In the genomic region with DNA sequence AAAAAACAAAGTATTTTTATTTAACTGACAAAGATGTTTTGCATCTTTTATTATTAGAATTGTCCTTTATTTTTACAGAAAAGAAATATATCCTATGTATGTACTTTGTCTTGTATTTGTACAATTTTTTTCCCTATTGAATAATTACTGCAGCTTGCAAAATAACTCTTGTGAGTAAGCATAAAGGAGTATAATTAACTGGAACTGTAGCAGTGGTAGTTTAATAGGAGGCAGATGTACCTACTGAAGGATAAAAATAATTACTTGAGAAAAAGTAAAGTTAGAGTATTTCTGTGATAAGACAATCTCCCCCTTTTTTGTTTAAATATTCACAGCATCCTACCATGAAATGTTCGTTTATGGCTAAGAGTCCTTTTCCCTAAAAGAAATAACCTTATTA, we compare ENCODE assay signal across 20 cellular contexts. TPM values are rescaled to one million over a fixed set of nuclear protein-coding genes. Genes with fewer than 3 reads are reported as not detected.
DNase-seq lines count a peak whose midpoint lies in the region; ATAC-seq, FAIRE-seq and TF ChIP-seq lines count a peak whose summit lies in the region.
"Had no signal": no experiment of that assay in that cellular context is flagged by ENCODE, and none has a peak within 500 bp of the region (broad histone marks: within the 10 kb centered on the region; RNA-seq: fewer than 3 reads in every experiment).

No MANE protein-coding gene starts in this region.

- POLR2A ChIA-PET in K562 (lab: Yijun Ruan, JAX) = no interaction called here

- FAIRE-seq in G401.6 (lab: Jason Lieb, UNC) = peak; percentile 79
- FAIRE-seq in K562 (lab: Jason Lieb, UNC) = no peak
- peak; percentile 85 for FAIRE-seq in islet of Langerhans (lab: Jason Lieb, UNC)
- FAIRE-seq: GM12891, H54, HTR-8/SVneo had no signal

- H3K4me2 ChIP-seq in K562 (ENCODE audit: insufficient read depth, low read length) = no peak overlapping the region
- H3K4me2 ChIP-seq: SK-N-SH had no signal

- no peak overlapping the region for H3K9ac ChIP-seq in K562 (ENCODE audit: insufficient read depth in 1 of 2, low read depth in 2 of 2, low read length in 2 of 2)
- H3K9ac ChIP-seq: SK-N-SH had no signal

- BruUV-seq in K562 (replicated peaks; lab: Mats Ljungman, UMichigan) = no TSS peak

- WGBS in K562 (ENCODE audit: insufficient coverage, low coverage, missing lambda C conversion rate) = 50% methylated on average over 1 of the region's 1 CpG
- 87% methylated on average over 1 of the region's 1 CpG; no CpG with 5 or more reads in 1 of the 2 donors for WGBS in transverse colon (ENCODE audit: low coverage in 1 of 2), 2 donors

- H3K9me3 ChIP-seq in K562 (replicated peaks; ENCODE audit: control insufficient read depth, insufficient read depth, low read depth, low read length) = no peaks in the 10 kb centered on the region
- no peaks in the 10 kb centered on the region for H3K9me3 ChIP-seq in transverse colon
- H3K9me3 ChIP-seq: SK-N-SH had no signal

- H3K36me3 ChIP-seq in K562 (ENCODE audit: control insufficient read depth, insufficient read depth, low read length) (no peaks in the 10 kb centered on the region), transverse colon (no peaks in the 10 kb centered on the region)

- no peaks in the 10 kb centered on the region for H3K27me3 ChIP-seq in K562 (ENCODE audit: control insufficient read depth in 2 of 2, insufficient read depth in 2 of 2, low read length in 2 of 2)
- no peaks in the 10 kb centered on the region for H3K27me3 ChIP-seq in transverse colon

- no peak overlapping the region for H3K4me3 ChIP-seq in K562
- no peak overlapping the region for H3K4me3 ChIP-seq in transverse colon

- no peak overlapping the region for H2AFZ ChIP-seq in K562 (ENCODE audit: low read depth, low read length)

- no peak for TF ChIP-seq RAD21 in K562 (CRISPR knock-in tag; conservative IDR thresholded peaks at IDR 0.05 in 1 of 2, IDR thresholded peaks at IDR 0.05 in 1 of 2)

- peaks cover 26% of the 10 kb centered on the region for H3K79me2 ChIP-seq in K562 (ENCODE audit: control insufficient read depth, insufficient read depth, low read length)

- TF ChIP-seq EP300 in K562 (IDR thresholded peaks at IDR 0.05; ENCODE audit: low read length) (no peak), transverse colon (IDR thresholded peaks at IDR 0.05; ENCODE audit: low read depth) (no peak)

- in situ Hi-C loops in K562 (cut with MboI) = no loop called here
- in situ Hi-C loops in transverse colon (cut with MboI; ENCODE audit: low pct_ligation_motif_present in 1 of 4, low pct_unique_long_range_greater_than_20kb in 1 of 4, low sequenced_read_pairs in 3 of 4) = no loop called here

- H3K4me1 ChIP-seq in K562 (replicated peaks in 1 of 2; ENCODE audit: control insufficient read depth in 2 of 2, insufficient read depth in 2 of 2, low read length in 2 of 2) (peaks cover 0 to 21% of the 10 kb centered on the region in 2 experiments; a peak in 4 of 5 replicates), transverse colon (peaks cover 0 to 53% (median 10%) of the 10 kb centered on the region in 4 donors)

- peak; percentile 30 for DNase-seq in AG08395 (ENCODE audit: low spot score)
- no peak for DNase-seq in K562 (ENCODE audit: extremely low read depth in 1 of 4, low spot score in 3 of 4)
- no peak for DNase-seq in middle frontal gyrus (ENCODE audit: extremely low spot score, low spot score)
- no peak for DNase-seq in EL
- DNase-seq in dermis blood vessel endothelial cell = no peak
- DNase-seq in transverse colon = no peak
- DNase-seq: DND-41; NCI-H1092 treated with DMSO at 0.1 percent for 48 hours; NCI-H1694; NCI-H2081 treated with DMSO at 0.1 percent for 48 hours; NCI-H446 treated with DMSO at 0.1 percent for 48 hours; NCI-H69; NK-92 treated with Interleukin-12 subunit alpha and Interleukin-12 subunit beta, amount 100 ng/mL, for 24 hours; SHP77; SK-N-SH had no signal

- H3K27ac ChIP-seq in K562 (ENCODE audit: extremely low read depth, low read depth, low read length) = no peak overlapping the region
- H3K27ac ChIP-seq in transverse colon = no peak overlapping the region

- ATAC-seq in K562 = no peak

- H4K20me1 ChIP-seq in K562 (replicated peaks; ENCODE audit: control insufficient read depth, insufficient read depth, low read length) = no peaks in the 10 kb centered on the region

- intact Hi-C loops in K562 (cut with micrococcal nuclease) (no loop called here), transverse colon (cut with DNase I; ENCODE audit: low total_unique reads) (no loop called here)

- TF ChIP-seq CTCF in K562 (IDR thresholded peaks at IDR 0.05 in 2 of 3, conservative IDR thresholded peaks at IDR 0.05 in 1 of 3; ENCODE audit: insufficient read depth in 2 of 3, low read depth in 1 of 3, low read length in 3 of 3) (no peak), transverse colon (IDR thresholded peaks at IDR 0.05) (no peak)

- no peak for TF ChIP-seq POLR2A in K562 (conservative IDR thresholded peaks at IDR 0.05)
- no peak for TF ChIP-seq POLR2A in transverse colon (IDR thresholded peaks at IDR 0.05)

- H3K9me1 ChIP-seq in K562 (ENCODE audit: control insufficient read depth, insufficient read depth, low read length) = no peaks in the 10 kb centered on the region

- CTCF ChIA-PET in K562 (lab: Yijun Ruan, JAX; ENCODE audit: low intra/inter-chr PET ratio) = no interaction called here

RNA-seq across cellular contexts. Expression of gene EHBP1, which starts 34.7 kb away (rescaled TPM):
- total RNA-seq in K562 (2011; cell fraction: chromatin; rRNA removed; ENCODE audit: low replicate concordance) = 56.2 and 142 TPM in 2 replicates
- total RNA-seq in K562 (2011; cell fraction: nucleolus; rRNA removed) = 22.2 and 34.2 TPM in 2 replicates
- 48.4 and 56.4 TPM in 2 replicates for total RNA-seq in K562 (2011; cell fraction: nucleoplasm; rRNA removed)
- 18.0 and 19.3 TPM in 2 replicates for total RNA-seq in K562 (2014; rRNA removed)
- total RNA-seq in K562 (2014; rRNA removed; fragmentation: Illumina TruSeq; extraction: Trizol) = 26.4 and 29.4 TPM in 2 replicates
- 18.8 and 23.3 TPM in 2 replicates for total RNA-seq in K562 (2015; rRNA removed; fragmentation: Illumina TruSeq; extraction: Trizol)
- 23.5 and 25.7 TPM in 2 replicates for total RNA-seq in K562 (2021)
- 17.1 and 19.2 TPM in 2 replicates for polyA plus RNA-seq in K562 (2011; rRNA removed)
- polyA plus RNA-seq in K562 (2011; cell fraction: cytosol; rRNA removed) = 3.4 and 7.1 TPM in 2 replicates
- polyA plus RNA-seq in K562 (2011; cell fraction: nucleus; rRNA removed) = 20.8 and 21.1 TPM in 2 replicates
- polyA plus RNA-seq in K562 (2012) = 18.0 and 20.8 TPM in 2 replicates
- 22.0 and 26.6 TPM in 2 replicates for polyA plus RNA-seq in K562 (2014; fragmentation: Illumina TruSeq; extraction: Trizol)
- 1 to 10 TPM; 8.9 to 9.6 TPM for polyA plus RNA-seq in K562 (2014; fragmentation: Nextera tagmentation; extraction: Ambion mirVana)
- 18.4 and 18.5 TPM in 2 replicates for polyA plus RNA-seq in K562 (2014; rRNA removed)
- 66.7 and 79.8 TPM in 2 replicates for polyA minus RNA-seq in K562 (2011; rRNA and poly(A)+ RNA removed)
- 13.6 and 15.0 TPM in 2 replicates for polyA minus RNA-seq in K562 (2011; cell fraction: cytosol; rRNA and poly(A)+ RNA removed)
- polyA minus RNA-seq in K562 (2011; cell fraction: nucleus; rRNA and poly(A)+ RNA removed) = 41.3 and 76.3 TPM in 2 replicates
- total RNA-seq in dermis blood vessel endothelial cell = 33.0 and 35.4 TPM in 2 replicates
- total RNA-seq in transverse colon = 10 to 100 TPM; 41.1 to 69.4 (median 47.0) TPM
